16 cellular contexts compared by ENCODE assay signal in the genomic region with DNA sequence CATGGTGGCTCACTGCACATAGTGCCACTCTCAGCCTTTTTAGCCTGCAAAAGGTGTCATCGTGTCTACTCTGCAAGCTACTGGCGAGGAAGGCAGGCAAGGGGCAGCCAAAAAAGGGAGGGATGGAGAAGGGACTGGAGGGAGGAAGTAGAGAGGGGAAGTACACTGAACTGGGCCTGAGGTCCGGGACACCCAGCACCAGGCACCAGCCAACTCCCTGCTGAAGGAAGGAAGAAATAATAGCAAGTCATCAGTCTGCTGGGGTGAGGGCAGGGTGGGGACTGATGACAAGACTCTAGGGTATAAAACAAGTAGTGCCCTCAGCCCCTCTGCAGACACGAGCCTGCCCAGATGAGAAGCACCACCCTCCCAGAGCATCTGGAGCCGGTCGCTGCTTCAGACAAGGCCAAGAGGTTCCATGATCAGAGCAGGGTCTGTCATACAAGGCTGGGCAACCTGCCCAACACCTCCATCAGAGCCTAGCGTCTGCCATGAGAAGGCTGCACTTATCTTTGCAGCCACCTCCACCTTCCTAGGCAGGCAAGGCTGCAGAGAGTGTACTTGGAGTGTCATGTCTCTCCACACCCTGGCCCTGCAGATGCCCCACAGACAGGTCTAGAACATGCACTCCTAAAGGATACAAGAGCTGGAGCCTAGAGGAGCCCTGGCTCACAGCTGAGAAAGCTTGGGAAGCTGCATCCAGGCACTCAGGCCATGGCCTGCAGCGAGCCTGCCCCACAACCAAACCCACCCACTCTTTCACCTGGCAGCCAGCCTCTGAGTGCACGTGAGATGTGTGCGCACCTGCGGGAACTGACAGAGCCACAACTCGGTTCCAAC. TPM values are rescaled to one million over a fixed set of nuclear protein-coding genes. Genes with fewer than 3 reads are reported as not detected.
A peak's percentile ranks its signal among the peaks of the same experiment; 100 is the strongest.
DNase-seq lines count a peak whose midpoint lies in the region; ATAC-seq, FAIRE-seq and TF ChIP-seq lines count a peak whose summit lies in the region.
"Had no signal": no experiment of that assay in that cellular context is flagged by ENCODE, and none has a peak within 500 bp of the region (broad histone marks: within the 10 kb centered on the region; RNA-seq: fewer than 3 reads in every experiment).

No MANE protein-coding gene starts in this region.

- FAIRE-seq in D721Med (lab: Jason Lieb, UNC): no peak

- H3K27ac ChIP-seq in heart right ventricle: no peak overlapping the region
- no peak overlapping the region for H3K27ac ChIP-seq in aorta (ENCODE audit: low read depth in 1 of 2, low read length in 2 of 2)
- H3K27ac ChIP-seq: gastrocnemius medialis, suprapubic skin had no signal

- peaks cover 28% of the 10 kb centered on the region for H3K36me3 Mint-ChIP-seq in activated naive CD4-positive, alpha-beta T cell treated with anti-CD3 and anti-CD28 coated beads for 36 hours (ENCODE audit: low read depth)
- H3K36me3 Mint-ChIP-seq in activated naive CD4-positive, alpha-beta T cell treated with anti-CD3 and anti-CD28 coated beads, Interleukin-2, amount 10 ng/mL, durations not matched to agents 7 days and 5 days: peaks cover 17% of the 10 kb centered on the region
- H3K36me3 Mint-ChIP-seq in MCF 10A (ENCODE audit: insufficient read depth, unreplicated experiment): peaks cover 29% of the 10 kb centered on the region

- CTCF ChIA-PET in activated naive CD4-positive, alpha-beta T cell treated with anti-CD3 and anti-CD28 coated beads for 36 hours (lab: Charles Lee): interaction anchor here (0.6 to 1.2 kb wide), 2 partner anchors 10 to 15 kb away, joined by 3 read pairs; no protein-coding TSS in a partner anchor
- CTCF ChIA-PET in activated naive CD4-positive, alpha-beta T cell treated with anti-CD3 and anti-CD28 coated beads, Interleukin-2, amount 10 ng/mL, durations not matched to agents 7 days and 5 days (lab: Charles Lee): no interaction called here
- CTCF ChIA-PET in MCF 10A (lab: Yijun Ruan, JAX): interaction anchor here (0.6 kb wide), 2 partner anchors 22 to 253 kb away, joined by 3 read pairs; no protein-coding TSS in a partner anchor

- H3K4me1 ChIP-seq in heart right ventricle (peaks cover 0 to 13% (median 0%) of the 10 kb centered on the region in 9 donors), aorta (ENCODE audit: control insufficient read depth in 1 of 2, insufficient read depth in 2 of 2, low read length in 2 of 2) (no peaks in the 10 kb centered on the region)

- intact Hi-C loops in activated naive CD4-positive, alpha-beta T cell treated with anti-CD3 and anti-CD28 coated beads for 36 hours (cut with micrococcal nuclease): no loop called here
- intact Hi-C loops in heart right ventricle (cut with DNase I) (no loop called here), aorta (cut with DNase I) (no loop called here), MCF 10A (cut with micrococcal nuclease) (no loop called here)

- DNase-seq in activated naive CD4-positive, alpha-beta T cell treated with anti-CD3 and anti-CD28 coated beads for 36 hours: no peak
- no peak for DNase-seq in activated naive CD4-positive, alpha-beta T cell treated with anti-CD3 and anti-CD28 coated beads, Interleukin-2, amount 10 ng/mL, durations not matched to agents 7 days and 5 days
- DNase-seq in NCI-H2171 (lab: John Stamatoyannopoulos, UW) (peak; percentile 9), heart right ventricle (no peak), aorta (peak; percentile 65 to 67), SHP77 treated with DMSO at 0.1 percent for 48 hours (lab: John Stamatoyannopoulos, UW) (no peak), D721Med (ENCODE audit: insufficient read length, low spot score) (no peak), MCF 10A (ENCODE audit: unreplicated experiment) (no peak)
- DNase-seq: central memory CD4-positive, alpha-beta T cell; DND-41; islet precursor cell; NCI-H82 had no signal

- no peak overlapping the region for H3K4me3 ChIP-seq in heart right ventricle
- H3K4me3 ChIP-seq in aorta (ENCODE audit: low read length in 2 of 2): no peak overlapping the region
- H3K4me3 ChIP-seq: gastrocnemius medialis, suprapubic skin had no signal

- H3K9me3 Mint-ChIP-seq in activated naive CD4-positive, alpha-beta T cell treated with anti-CD3 and anti-CD28 coated beads for 36 hours: peaks cover 19% of the 10 kb centered on the region
- peaks cover 14% of the 10 kb centered on the region for H3K9me3 Mint-ChIP-seq in activated naive CD4-positive, alpha-beta T cell treated with anti-CD3 and anti-CD28 coated beads, Interleukin-2, amount 10 ng/mL, durations not matched to agents 7 days and 5 days
- peaks cover 13% of the 10 kb centered on the region for H3K9me3 Mint-ChIP-seq in MCF 10A (ENCODE audit: unreplicated experiment)

- POLR2A ChIA-PET in MCF 10A (lab: Yijun Ruan, JAX): interaction anchor here (0.6 to 0.7 kb wide), 3 partner anchors 15 to 140 kb away, joined by 3 read pairs; no protein-coding TSS in a partner anchor

- no peaks in the 10 kb centered on the region for H3K27me3 ChIP-seq in heart right ventricle
- H3K27me3 ChIP-seq in aorta (ENCODE audit: control insufficient read depth in 1 of 2, insufficient read depth in 2 of 2, low read length in 1 of 2): no peaks in the 10 kb centered on the region
- H3K27me3 ChIP-seq: gastrocnemius medialis, suprapubic skin had no signal

- H3K36me3 ChIP-seq in heart right ventricle (peaks cover 0 to 24% (median 0%) of the 10 kb centered on the region in 9 donors), aorta (ENCODE audit: control insufficient read depth in 1 of 2, insufficient read depth in 2 of 2, low read length in 1 of 2) (no peaks in the 10 kb centered on the region)
- H3K36me3 ChIP-seq: gastrocnemius medialis had no signal

- no TSS peak for BruUV-seq in MCF 10A (replicated peaks; lab: Mats Ljungman, UMichigan)

- H3K27me3 Mint-ChIP-seq in activated naive CD4-positive, alpha-beta T cell treated with anti-CD3 and anti-CD28 coated beads for 36 hours (ENCODE audit: low read depth): no peaks in the 10 kb centered on the region
- no peaks in the 10 kb centered on the region for H3K27me3 Mint-ChIP-seq in activated naive CD4-positive, alpha-beta T cell treated with anti-CD3 and anti-CD28 coated beads, Interleukin-2, amount 10 ng/mL, durations not matched to agents 7 days and 5 days
- H3K27me3 Mint-ChIP-seq in MCF 10A (ENCODE audit: insufficient read depth, unreplicated experiment): no peaks in the 10 kb centered on the region

- H3K9me3 ChIP-seq in heart right ventricle (peaks cover 0 to 15% (median 0%) of the 10 kb centered on the region in 11 donors), aorta (ENCODE audit: control insufficient read depth, low read length) (no peaks in the 10 kb centered on the region)
- H3K9me3 ChIP-seq: gastrocnemius medialis, suprapubic skin had no signal

- H3K4me1 Mint-ChIP-seq in activated naive CD4-positive, alpha-beta T cell treated with anti-CD3 and anti-CD28 coated beads for 36 hours (ENCODE audit: low read depth): no peaks in the 10 kb centered on the region
- peaks cover 2% of the 10 kb centered on the region for H3K4me1 Mint-ChIP-seq in activated naive CD4-positive, alpha-beta T cell treated with anti-CD3 and anti-CD28 coated beads, Interleukin-2, amount 10 ng/mL, durations not matched to agents 7 days and 5 days
- no peaks in the 10 kb centered on the region for H3K4me1 Mint-ChIP-seq in MCF 10A (ENCODE audit: insufficient read depth, unreplicated experiment)
- H3K4me1 Mint-ChIP-seq: WTC11 had no signal

- 70% methylated on average over 12 of the region's 12 CpGs for WGBS in heart right ventricle, 2 donors
- WGBS in aorta, 2 donors: 81 to 82% methylated on average over 12 of the region's 12 CpGs

- H3K27ac Mint-ChIP-seq in activated naive CD4-positive, alpha-beta T cell treated with anti-CD3 and anti-CD28 coated beads for 36 hours: peak overlapping the region; percentile 35
- no peak overlapping the region for H3K27ac Mint-ChIP-seq in activated naive CD4-positive, alpha-beta T cell treated with anti-CD3 and anti-CD28 coated beads, Interleukin-2, amount 10 ng/mL, durations not matched to agents 7 days and 5 days
- H3K27ac Mint-ChIP-seq in MCF 10A (ENCODE audit: low read depth, unreplicated experiment): no peak overlapping the region
- H3K27ac Mint-ChIP-seq: activated naive CD4-positive, alpha-beta T cell treated with anti-CD3 and anti-CD28 coated beads, Interleukin-2, amount 50 U/mL, for 72 hours; WTC11 had no signal

- TF ChIP-seq CTCF in heart right ventricle (IDR thresholded peaks at IDR 0.05) (no peak), D721Med (IDR thresholded peaks at IDR 0.05; ENCODE audit: insufficient read depth, missing control alignments) (no peak), MCF 10A (IDR thresholded peaks at IDR 0.05; ENCODE audit: unreplicated experiment) (no peak)

- H3K4me3 Mint-ChIP-seq in activated naive CD4-positive, alpha-beta T cell treated with anti-CD3 and anti-CD28 coated beads for 36 hours: no peak overlapping the region
- H3K4me3 Mint-ChIP-seq in activated naive CD4-positive, alpha-beta T cell treated with anti-CD3 and anti-CD28 coated beads, Interleukin-2, amount 10 ng/mL, durations not matched to agents 7 days and 5 days: no peak overlapping the region
- H3K4me3 Mint-ChIP-seq in MCF 10A (ENCODE audit: unreplicated experiment): no peak overlapping the region
- H3K4me3 Mint-ChIP-seq: WTC11 had no signal

- ATAC-seq in heart right ventricle (peak; percentile 17 to 80 (median 43)), aorta (ENCODE audit: low FRiP score) (peak; percentile 38)
- ATAC-seq: activated naive CD4-positive, alpha-beta T cell treated with anti-CD3 and anti-CD28 coated beads, Interleukin-2, amount 50 U/mL, for 72 hours; WTC11 had no signal

RNA-seq across cellular contexts. Expression of gene COMT, which starts 9.0 kb away (rescaled TPM):
- total RNA-seq in activated naive CD4-positive, alpha-beta T cell treated with anti-CD3 and anti-CD28 coated beads for 36 hours: 10 to 100 TPM; 53.7 to 56.8 TPM
- total RNA-seq in heart right ventricle: 100 to 1,000 TPM in 5 of 10 donors, 10 to 100 TPM in 5; 72.5 to 128 (median 101) TPM
- 100 to 1,000 TPM in 1 of 2 donors, 10 to 100 TPM in 1; 42.9 to 273 TPM for polyA plus RNA-seq in heart right ventricle
- 100 to 1,000 TPM; 101 to 111 TPM for total RNA-seq in aorta
- 100 to 1,000 TPM in 1 of 2 donors, 10 to 100 TPM in 1; 96.7 to 176 TPM for polyA plus RNA-seq in aorta
- 196 and 208 TPM in 2 replicates for total RNA-seq in MCF 10A (2022)

RNA-seq across cellular contexts. Expression of gene TXNRD2, which starts 9.0 kb away (rescaled TPM):
- 10 to 100 TPM; 22.9 to 23.6 TPM for total RNA-seq in activated naive CD4-positive, alpha-beta T cell treated with anti-CD3 and anti-CD28 coated beads for 36 hours
- total RNA-seq in heart right ventricle (10 to 100 TPM; 28.5 to 59.9 (median 35.0) TPM), aorta (10 to 100 TPM; 21.0 to 29.5 TPM), MCF 10A (2022) (28.7 and 39.9 TPM in 2 replicates)
- polyA plus RNA-seq in heart right ventricle (100 to 1,000 TPM in 1 of 2 donors, 10 to 100 TPM in 1; 25.8 to 103 TPM), aorta (10 to 100 TPM; 13.3 to 59.0 TPM)

Comparison
In these comparisons a context has a peak if more than half of its experiments do, and no peak if none do; other contexts are left out.
1. DNase-seq: peak in NCI-H2171 (single experiment) and aorta (2 of 2); none in activated naive CD4-positive, alpha-beta T cell treated with anti-CD3 and anti-CD28 coated beads for 36 hours (single experiment), activated naive CD4-positive, alpha-beta T cell treated with anti-CD3 and anti-CD28 coated beads, Interleukin-2, amount 10 ng/mL, durations not matched to agents 7 days and 5 days (single experiment), heart right ventricle (0 of 2), SHP77 treated with DMSO at 0.1 percent for 48 hours (single experiment), D721Med (single experiment) and MCF 10A (single experiment).